ENCODE assay signal across 9 cellular contexts in genomic region chr6:111683749-111684267, GRCh38.
A peak's percentile ranks its signal among the peaks of the same experiment; 100 is the strongest.
DNase-seq lines count a peak whose midpoint lies in the region; ATAC-seq and TF ChIP-seq lines count a peak whose summit lies in the region.
"Had no signal": no experiment of that assay in that cellular context is flagged by ENCODE, and none has a peak within 500 bp of the region (broad histone marks: within the 10 kb centered on the region; RNA-seq: fewer than 3 reads in every experiment).

No MANE protein-coding gene starts in this region.

- H3K4me3 Mint-ChIP-seq in mesothelial cell of epicardium: no peak overlapping the region
- H3K4me3 Mint-ChIP-seq: WTC11 had no signal

- H3K4me1 ChIP-seq in left lung: peaks cover 6 to 19% of the 10 kb centered on the region in 2 donors
- H3K4me1 ChIP-seq in suprapubic skin: peaks cover 34% of the 10 kb centered on the region

- H3K4me3 ChIP-seq in left lung: no peak overlapping the region
- H3K4me3 ChIP-seq in suprapubic skin: no peak overlapping the region

- DNase-seq in M059J (ENCODE audit: low read depth) (peak; percentile 74), caudate nucleus (lab: John Stamatoyannopoulos, UW) (no peak), left lung (no peak), suprapubic skin (ENCODE audit: low spot score in 2 of 2) (no peak), NCI-H2029 (lab: John Stamatoyannopoulos, UW) (no peak), mesothelial cell of epicardium (ENCODE audit: low spot score in 2 of 2, unreplicated experiment in 2 of 2) (no peak)
- DNase-seq: NCI-H2029 treated with DMSO at 0.1 percent for 48 hours had no signal

- TF ChIP-seq EP300 in suprapubic skin (IDR thresholded peaks at IDR 0.05): no peak

- peaks cover 15% of the 10 kb centered on the region for H3K4me1 Mint-ChIP-seq in mesothelial cell of epicardium

- no peak for TF ChIP-seq POLR2A in suprapubic skin (IDR thresholded peaks at IDR 0.05)

- peak; percentile 41 for ATAC-seq in left lung
- ATAC-seq in HG02884 (IDR thresholded peaks at IDR 0.05; ENCODE audit: unreplicated experiment): no peak
- ATAC-seq: WTC11 had no signal

- H3K27me3 Mint-ChIP-seq in mesothelial cell of epicardium (ENCODE audit: low read depth): no peaks in the 10 kb centered on the region

- H3K27ac Mint-ChIP-seq in mesothelial cell of epicardium: no peak overlapping the region
- H3K27ac Mint-ChIP-seq: WTC11 had no signal

- TF ChIP-seq CTCF in left lung (IDR thresholded peaks at IDR 0.05) (no peak), suprapubic skin (IDR thresholded peaks at IDR 0.05) (no peak), mesothelial cell of epicardium (IDR thresholded peaks at IDR 0.05; ENCODE audit: unreplicated experiment) (no peak)

- H3K36me3 ChIP-seq in left lung: peaks cover 0 to 14% of the 10 kb centered on the region in 2 donors
- no peaks in the 10 kb centered on the region for H3K36me3 ChIP-seq in suprapubic skin

- intact Hi-C loops in left lung (cut with DNase I): no loop called here

- H3K36me3 Mint-ChIP-seq in mesothelial cell of epicardium: peaks cover 26% of the 10 kb centered on the region

- no peaks in the 10 kb centered on the region for H3K9me3 Mint-ChIP-seq in mesothelial cell of epicardium
- H3K9me3 Mint-ChIP-seq: WTC11 had no signal

- whole genome bisulfite sequencing in suprapubic skin: 53% methylated on average over 5 of the region's 5 CpGs

- no peaks in the 10 kb centered on the region for H3K27me3 ChIP-seq in left lung
- H3K27me3 ChIP-seq in suprapubic skin: no peaks in the 10 kb centered on the region

- no peaks in the 10 kb centered on the region for H3K9me3 ChIP-seq in left lung
- H3K9me3 ChIP-seq in suprapubic skin: no peaks in the 10 kb centered on the region

- H3K27ac ChIP-seq in caudate nucleus (ENCODE audit: low read depth, low read length): peak overlapping the region; percentile 92
- peak overlapping the region; percentile 65 to 74 for H3K27ac ChIP-seq in left lung
- H3K27ac ChIP-seq in suprapubic skin: peak overlapping the region; percentile 86
